25 cellular contexts compared by ENCODE assay signal in the genomic region with DNA sequence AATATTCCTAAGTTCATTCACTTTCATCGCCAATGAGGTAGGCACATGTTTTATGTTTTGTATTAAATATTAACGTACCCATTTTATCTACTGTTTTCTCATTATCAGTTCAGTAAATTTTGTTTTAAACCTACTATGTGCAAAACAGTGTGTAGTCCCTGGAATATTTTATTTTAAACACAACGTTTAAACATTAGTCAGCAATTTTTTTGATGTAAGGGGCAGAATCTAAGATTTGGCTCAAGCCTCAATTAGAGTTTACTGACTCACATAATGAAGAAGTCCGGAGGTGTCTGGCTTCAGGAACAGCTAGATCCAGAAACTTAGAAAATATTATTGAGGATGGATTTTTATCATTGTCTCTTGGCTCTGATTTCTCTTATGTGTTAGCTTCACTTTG.
DNase-seq lines count a peak whose midpoint lies in the region; ATAC-seq, FAIRE-seq and TF ChIP-seq lines count a peak whose summit lies in the region.
"Had no signal": no experiment of that assay in that cellular context is flagged by ENCODE, and none has a peak within 500 bp of the region (broad histone marks: within the 10 kb centered on the region; RNA-seq: fewer than 3 reads in every experiment).

No MANE protein-coding gene starts in this region.

- H4K20me1 ChIP-seq in HepG2 (ENCODE audit: insufficient read depth, low read length) (no peaks in the 10 kb centered on the region), K562 (replicated peaks; ENCODE audit: control insufficient read depth, insufficient read depth, low read length) (no peaks in the 10 kb centered on the region)
- H4K20me1 ChIP-seq: BLaER1 had no signal

- TF ChIP-seq POLR2A in HepG2 (IDR thresholded peaks at IDR 0.05; ENCODE audit: insufficient read depth in 1 of 2, low read depth in 2 of 2, low read length in 2 of 2): no peak
- no peak for TF ChIP-seq POLR2A in right lobe of liver (IDR thresholded peaks at IDR 0.05)
- no peak for TF ChIP-seq POLR2A in K562 (conservative IDR thresholded peaks at IDR 0.05)

- H3K4me3 ChIP-seq in HepG2 (replicated peaks in 1 of 3; ENCODE audit: insufficient read depth in 1 of 3, low read depth in 2 of 3, low read length in 3 of 3): no peak overlapping the region
- H3K4me3 ChIP-seq in right lobe of liver: no peak overlapping the region
- no peak overlapping the region for H3K4me3 ChIP-seq in K562
- H3K4me3 ChIP-seq: BLaER1, GM12878 had no signal

- H3K79me2 ChIP-seq in HepG2 (ENCODE audit: insufficient read depth, low read length) (no peaks in the 10 kb centered on the region), K562 (ENCODE audit: control insufficient read depth, insufficient read depth, low read length) (no peaks in the 10 kb centered on the region)

- TF ChIP-seq EP300 in HepG2 (IDR thresholded peaks at IDR 0.05; ENCODE audit: low read depth in 2 of 2, low read length in 2 of 2) (no peak), HepG2 (CRISPR knock-in tag; IDR thresholded peaks at IDR 0.05; ENCODE audit: borderline replicate concordance) (no peak), K562 (IDR thresholded peaks at IDR 0.05; ENCODE audit: low read length) (no peak)

- peaks cover 4% of the 10 kb centered on the region for H3K27me3 Mint-ChIP-seq in T-helper 17 cell
- H3K27me3 Mint-ChIP-seq in activated CD4-positive, alpha-beta memory T cell treated with anti-CD3 and anti-CD28 coated beads for 36 hours: peaks cover 8% of the 10 kb centered on the region

- no peaks in the 10 kb centered on the region for H3K9me3 Mint-ChIP-seq in activated CD4-positive, alpha-beta memory T cell treated with anti-CD3 and anti-CD28 coated beads for 36 hours
- H3K9me3 Mint-ChIP-seq: CD8-positive, alpha-beta memory T cell had no signal

- H3K27ac ChIP-seq in HepG2 (ENCODE audit: extremely low read length, insufficient read depth, low read length) (no peak overlapping the region), right lobe of liver (no peak overlapping the region), K562 (ENCODE audit: extremely low read depth, low read depth, low read length) (no peak overlapping the region)
- H3K27ac ChIP-seq: 22Rv1, BLaER1 had no signal

- H3K4me1 Mint-ChIP-seq in T-helper 17 cell: no peaks in the 10 kb centered on the region
- no peaks in the 10 kb centered on the region for H3K4me1 Mint-ChIP-seq in activated CD4-positive, alpha-beta memory T cell treated with anti-CD3 and anti-CD28 coated beads for 36 hours (ENCODE audit: low read depth)
- H3K4me1 Mint-ChIP-seq: CD14-positive monocyte; CD4-positive, alpha-beta memory T cell; CD4-positive, CD25-positive, alpha-beta regulatory T cell; CD8-positive, alpha-beta memory T cell had no signal

- DNase-seq in HepG2 (ENCODE audit: low spot score) (no peak), right lobe of liver (no peak), K562 (ENCODE audit: extremely low read depth in 1 of 4, low spot score in 3 of 4) (no peak), T-helper 17 cell (no peak)
- no peak for DNase-seq in activated CD4-positive, alpha-beta memory T cell treated with anti-CD3 and anti-CD28 coated beads for 36 hours
- DNase-seq: ACHN; BE2C; C1 segment of cervical spinal cord; CD4-positive, alpha-beta memory T cell; CD4-positive, CD25-positive, alpha-beta regulatory T cell; CD8-positive, alpha-beta memory T cell; COR-L47; DMS 273 treated with DMSO at 0.1 percent for 48 hours; DMS153; DMS53; DMS79; DND-41; EL; GDM1 had no signal

- H3K27ac Mint-ChIP-seq in T-helper 17 cell: no peak overlapping the region
- H3K27ac Mint-ChIP-seq in activated CD4-positive, alpha-beta memory T cell treated with anti-CD3 and anti-CD28 coated beads for 36 hours: no peak overlapping the region
- H3K27ac Mint-ChIP-seq: CD14-positive monocyte; CD4-positive, alpha-beta memory T cell; CD8-positive, alpha-beta memory T cell had no signal

- H3K27me3 ChIP-seq in HepG2 (ENCODE audit: control insufficient read depth in 1 of 2, insufficient read depth in 2 of 2, low read length in 2 of 2) (no peaks in the 10 kb centered on the region; a peak in 1 of 5 replicates), right lobe of liver (no peaks in the 10 kb centered on the region), K562 (ENCODE audit: control insufficient read depth in 2 of 2, insufficient read depth in 2 of 2, low read length in 2 of 2) (peaks cover 0 to 4% of the 10 kb centered on the region in 2 experiments; a peak in 1 of 5 replicates)
- H3K27me3 ChIP-seq: BE2C, BLaER1 had no signal

- POLR2A ChIA-PET in HepG2 (lab: Yijun Ruan, JAX) (no interaction called here), K562 (lab: Yijun Ruan, JAX) (no interaction called here)
- POLR2A ChIA-PET in activated CD4-positive, alpha-beta memory T cell treated with anti-CD3 and anti-CD28 coated beads for 36 hours (lab: Charles Lee): no interaction called here

- H3K4me3 Mint-ChIP-seq in T-helper 17 cell: no peak overlapping the region
- no peak overlapping the region for H3K4me3 Mint-ChIP-seq in activated CD4-positive, alpha-beta memory T cell treated with anti-CD3 and anti-CD28 coated beads for 36 hours
- H3K4me3 Mint-ChIP-seq: CD14-positive monocyte; CD4-positive, CD25-positive, alpha-beta regulatory T cell; CD8-positive, alpha-beta memory T cell had no signal

- TF ChIP-seq RAD21 in HepG2 (CRISPR knock-in tag; IDR thresholded peaks at IDR 0.05) (no peak), K562 (CRISPR knock-in tag; conservative IDR thresholded peaks at IDR 0.05 in 1 of 2, IDR thresholded peaks at IDR 0.05 in 1 of 2) (no peak)

- no peak for FAIRE-seq in HepG2 (lab: Jason Lieb, UNC)
- FAIRE-seq in K562 (lab: Jason Lieb, UNC): no peak
- FAIRE-seq: GM12878, GM12892, GM18507 had no signal

- intact Hi-C loops in HepG2 (cut with micrococcal nuclease; ENCODE audit: unreplicated experiment) (no loop called here), right lobe of liver (cut with DNase I) (no loop called here), K562 (cut with micrococcal nuclease) (no loop called here)
- intact Hi-C loops in activated CD4-positive, alpha-beta memory T cell treated with anti-CD3 and anti-CD28 coated beads for 36 hours (cut with micrococcal nuclease): no loop called here

- no peak for ATAC-seq in HepG2
- no peak for ATAC-seq in right lobe of liver
- no peak for ATAC-seq in K562
- ATAC-seq in T-helper 17 cell: no peak
- ATAC-seq: GM12878 had no signal

- H3K36me3 ChIP-seq in HepG2 (replicated peaks in 1 of 2; ENCODE audit: control insufficient read depth in 1 of 2, insufficient read depth in 2 of 2, low read length in 2 of 2): no peaks in the 10 kb centered on the region
- no peaks in the 10 kb centered on the region for H3K36me3 ChIP-seq in right lobe of liver
- no peaks in the 10 kb centered on the region for H3K36me3 ChIP-seq in K562 (ENCODE audit: control insufficient read depth, insufficient read depth, low read length)
- H3K36me3 ChIP-seq: BE2C, BLaER1 had no signal

- no peaks in the 10 kb centered on the region for H3K36me3 Mint-ChIP-seq in T-helper 17 cell (ENCODE audit: low read depth)
- H3K36me3 Mint-ChIP-seq in activated CD4-positive, alpha-beta memory T cell treated with anti-CD3 and anti-CD28 coated beads for 36 hours: no peaks in the 10 kb centered on the region
- H3K36me3 Mint-ChIP-seq: CD14-positive monocyte; CD4-positive, alpha-beta memory T cell; CD4-positive, CD25-positive, alpha-beta regulatory T cell; CD8-positive, alpha-beta memory T cell had no signal

- H3K9ac ChIP-seq in HepG2 (ENCODE audit: insufficient read depth, low read depth, low read length) (no peak overlapping the region), K562 (ENCODE audit: insufficient read depth in 1 of 2, low read depth in 2 of 2, low read length in 2 of 2) (no peak overlapping the region)
- H3K9ac ChIP-seq: BLaER1 had no signal

- in situ Hi-C loops in HepG2 (cut with HindIII; ENCODE audit: extremely low pct_ligation_motif_present, low pct_unique_long_range_greater_than_20kb) (no loop called here), K562 (cut with MboI) (no loop called here)

- H3K9me3 ChIP-seq in HepG2 (ENCODE audit: low read length) (no peaks in the 10 kb centered on the region), right lobe of liver (no peaks in the 10 kb centered on the region), K562 (replicated peaks; ENCODE audit: control insufficient read depth, insufficient read depth, low read depth, low read length) (no peaks in the 10 kb centered on the region), T-helper 17 cell (ENCODE audit: control insufficient read depth, low read length, poor library complexity, severe bottlenecking) (no peaks in the 10 kb centered on the region)
- H3K9me3 ChIP-seq: BE2C, BLaER1 had no signal

- H3K9me1 ChIP-seq in K562 (ENCODE audit: control insufficient read depth, insufficient read depth, low read length): no peaks in the 10 kb centered on the region

- H2AFZ ChIP-seq in HepG2 (ENCODE audit: low read length) (no peak overlapping the region), K562 (ENCODE audit: low read depth, low read length) (no peak overlapping the region)

- H3K4me1 ChIP-seq in HepG2 (ENCODE audit: insufficient read depth, low read length): no peaks in the 10 kb centered on the region
- H3K4me1 ChIP-seq in right lobe of liver: no peaks in the 10 kb centered on the region
- H3K4me1 ChIP-seq in K562 (replicated peaks in 1 of 2; ENCODE audit: control insufficient read depth in 2 of 2, insufficient read depth in 2 of 2, low read length in 2 of 2): no peaks in the 10 kb centered on the region
- H3K4me1 ChIP-seq: BE2C, BLaER1 had no signal

- CTCF ChIA-PET in HepG2 (lab: Yijun Ruan, JAX; ENCODE audit: low intra/inter-chr PET ratio, low total read pairs): no interaction called here
- CTCF ChIA-PET in K562 (lab: Yijun Ruan, JAX; ENCODE audit: low intra/inter-chr PET ratio): no interaction called here
- CTCF ChIA-PET in activated CD4-positive, alpha-beta memory T cell treated with anti-CD3 and anti-CD28 coated beads for 36 hours (lab: Charles Lee): no interaction called here

- WGBS in HepG2 (ENCODE audit: low lambda C conversion rate): 14% methylated on average over 4 of the region's 4 CpGs
- WGBS in right lobe of liver (ENCODE audit: insufficient coverage, low coverage, low lambda C conversion rate, missing lambda C conversion rate): 55% methylated on average over 4 of the region's 4 CpGs
- WGBS in K562 (ENCODE audit: insufficient coverage, low coverage, missing lambda C conversion rate): 0% methylated on average over 4 of the region's 4 CpGs

- no peak for TF ChIP-seq CTCF in HepG2 (CRISPR knock-in tag; IDR thresholded peaks at IDR 0.05)
- no peak for TF ChIP-seq CTCF in right lobe of liver (IDR thresholded peaks at IDR 0.05)
- TF ChIP-seq CTCF in K562 (IDR thresholded peaks at IDR 0.05 in 2 of 3, conservative IDR thresholded peaks at IDR 0.05 in 1 of 3; ENCODE audit: insufficient read depth in 2 of 3, low read depth in 1 of 3, low read length in 3 of 3): no peak

- no TSS peak for BruUV-seq in HepG2 (replicated peaks; lab: Mats Ljungman, UMichigan)
- no TSS peak for BruUV-seq in K562 (replicated peaks; lab: Mats Ljungman, UMichigan)

- no peak overlapping the region for H3K4me2 ChIP-seq in HepG2 (ENCODE audit: low read depth, low read length)
- no peak overlapping the region for H3K4me2 ChIP-seq in K562 (ENCODE audit: insufficient read depth, low read length)
- H3K4me2 ChIP-seq: BLaER1 had no signal

TF ChIP-seq in HepG2, 621 proteins besides CTCF, POLR2A, EP300 and RAD21 (continues in another document):
- TF ChIP-seq MAFF (IDR thresholded peaks at IDR 0.05; ENCODE audit: low read depth, low read length): peak; percentile 93

TF ChIP-seq in K562, 482 proteins besides CTCF, POLR2A, EP300 and RAD21 (continues in another document):
- TF ChIP-seq NR2C1 (IDR thresholded peaks at IDR 0.05): no peak
- TF ChIP-seq NR2C1 (tag; IDR thresholded peaks at IDR 0.05): no peak
